Comparison of ENCODE assay signal across 1 cellular context in the genomic region with DNA sequence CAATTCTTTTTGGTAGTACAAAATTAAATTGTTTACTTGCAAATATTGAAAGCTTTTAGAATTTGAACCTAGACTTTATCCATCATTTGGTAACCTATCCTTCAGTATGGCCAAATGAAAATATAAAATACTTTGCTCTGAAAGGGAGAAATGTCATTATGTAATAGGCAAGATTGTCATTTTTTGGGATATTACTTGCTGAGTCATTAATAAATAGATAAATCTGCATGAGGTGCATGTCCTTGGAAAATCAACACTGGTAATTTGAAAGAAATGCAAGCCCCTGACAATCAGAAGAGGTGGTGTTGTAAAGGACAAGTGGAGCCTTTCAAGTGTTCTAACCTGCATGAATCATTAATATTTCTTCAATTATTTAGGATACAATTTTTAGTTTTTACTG.
TF ChIP-seq lines count a peak whose summit lies in the region.

No MANE protein-coding gene starts in this region.

TF ChIP-seq in K562, 482 proteins besides CTCF, POLR2A, EP300 and RAD21 (continued from another document):
- TF ChIP-seq, protein P1, sequence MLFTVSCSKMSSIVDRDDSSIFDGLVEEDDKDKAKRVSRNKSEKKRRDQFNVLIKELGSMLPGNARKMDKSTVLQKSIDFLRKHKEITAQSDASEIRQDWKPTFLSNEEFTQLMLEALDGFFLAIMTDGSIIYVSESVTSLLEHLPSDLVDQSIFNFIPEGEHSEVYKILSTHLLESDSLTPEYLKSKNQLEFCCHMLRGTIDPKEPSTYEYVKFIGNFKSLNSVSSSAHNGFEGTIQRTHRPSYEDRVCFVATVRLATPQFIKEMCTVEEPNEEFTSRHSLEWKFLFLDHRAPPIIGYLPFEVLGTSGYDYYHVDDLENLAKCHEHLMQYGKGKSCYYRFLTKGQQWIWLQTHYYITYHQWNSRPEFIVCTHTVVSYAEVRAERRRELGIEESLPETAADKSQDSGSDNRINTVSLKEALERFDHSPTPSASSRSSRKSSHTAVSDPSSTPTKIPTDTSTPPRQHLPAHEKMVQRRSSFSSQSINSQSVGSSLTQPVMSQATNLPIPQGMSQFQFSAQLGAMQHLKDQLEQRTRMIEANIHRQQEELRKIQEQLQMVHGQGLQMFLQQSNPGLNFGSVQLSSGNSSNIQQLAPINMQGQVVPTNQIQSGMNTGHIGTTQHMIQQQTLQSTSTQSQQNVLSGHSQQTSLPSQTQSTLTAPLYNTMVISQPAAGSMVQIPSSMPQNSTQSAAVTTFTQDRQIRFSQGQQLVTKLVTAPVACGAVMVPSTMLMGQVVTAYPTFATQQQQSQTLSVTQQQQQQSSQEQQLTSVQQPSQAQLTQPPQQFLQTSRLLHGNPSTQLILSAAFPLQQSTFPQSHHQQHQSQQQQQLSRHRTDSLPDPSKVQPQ (CRISPR knock-in tag; IDR thresholded peaks at IDR 0.05; ENCODE audit: borderline replicate concordance): no peak
- no peak for TF ChIP-seq KDM1A (IDR thresholded peaks at IDR 0.05)
